ENCODE assay signal across 1 cellular context in genomic region chr3:124730129-124730919, GRCh38.
A peak's percentile ranks its signal among the peaks of the same experiment; 100 is the strongest.
TF ChIP-seq lines count a peak whose summit lies in the region.

UMPS (plus strand) TSS chr3:124730452; CDS start chr3:124730472, 20 bp downstream.

TF ChIP-seq in K562, 482 proteins besides CTCF, POLR2A, EP300 and RAD21 (continued from another document):
- TF ChIP-seq FOXP4 (CRISPR knock-in tag; IDR thresholded peaks at IDR 0.05; ENCODE audit: borderline replicate concordance) = no peak
- TF ChIP-seq ETV5 (CRISPR knock-in tag; IDR thresholded peaks at IDR 0.05; ENCODE audit: low read depth) = 0 out of 2 replicates have a peak, but pooled peaks have one; percentile 46
- peak; percentile 87; the same call in 1 of the 2 replicates for TF ChIP-seq EHMT2 (IDR thresholded peaks at IDR 0.05)
- TF ChIP-seq ESRRA (IDR thresholded peaks at IDR 0.05; ENCODE audit: borderline replicate concordance, low read depth) = peak; percentile 38; the same call in 1 of the 2 replicates
- no peak for TF ChIP-seq ZNF696 (CRISPR knock-in tag; conservative IDR thresholded peaks at IDR 0.05)
- TF ChIP-seq CBFA2T3 (IDR thresholded peaks at IDR 0.05) = no peak
